Comparison of ENCODE assay signal across 1 cellular context in the genomic region with DNA sequence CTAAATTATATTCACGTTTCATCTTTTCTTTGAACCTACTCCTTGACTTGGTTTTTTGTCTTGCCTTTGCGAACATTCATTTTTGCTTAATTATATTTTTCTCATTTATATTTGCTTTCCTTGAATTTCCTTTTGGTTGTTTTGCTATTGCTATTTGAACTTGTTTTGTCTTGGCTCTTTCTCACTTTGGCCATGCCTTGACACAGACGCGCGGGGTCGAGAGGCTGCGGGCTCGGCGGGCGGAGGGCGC.
A peak's percentile ranks its signal among the peaks of the same experiment; 100 is the strongest.
TF ChIP-seq lines count a peak whose summit lies in the region.

No MANE protein-coding gene starts in this region.

TF ChIP-seq in HEK293, 187 proteins besides CTCF, POLR2A, EP300 and RAD21 (continued from another document):
- TF ChIP-seq, protein P1, sequence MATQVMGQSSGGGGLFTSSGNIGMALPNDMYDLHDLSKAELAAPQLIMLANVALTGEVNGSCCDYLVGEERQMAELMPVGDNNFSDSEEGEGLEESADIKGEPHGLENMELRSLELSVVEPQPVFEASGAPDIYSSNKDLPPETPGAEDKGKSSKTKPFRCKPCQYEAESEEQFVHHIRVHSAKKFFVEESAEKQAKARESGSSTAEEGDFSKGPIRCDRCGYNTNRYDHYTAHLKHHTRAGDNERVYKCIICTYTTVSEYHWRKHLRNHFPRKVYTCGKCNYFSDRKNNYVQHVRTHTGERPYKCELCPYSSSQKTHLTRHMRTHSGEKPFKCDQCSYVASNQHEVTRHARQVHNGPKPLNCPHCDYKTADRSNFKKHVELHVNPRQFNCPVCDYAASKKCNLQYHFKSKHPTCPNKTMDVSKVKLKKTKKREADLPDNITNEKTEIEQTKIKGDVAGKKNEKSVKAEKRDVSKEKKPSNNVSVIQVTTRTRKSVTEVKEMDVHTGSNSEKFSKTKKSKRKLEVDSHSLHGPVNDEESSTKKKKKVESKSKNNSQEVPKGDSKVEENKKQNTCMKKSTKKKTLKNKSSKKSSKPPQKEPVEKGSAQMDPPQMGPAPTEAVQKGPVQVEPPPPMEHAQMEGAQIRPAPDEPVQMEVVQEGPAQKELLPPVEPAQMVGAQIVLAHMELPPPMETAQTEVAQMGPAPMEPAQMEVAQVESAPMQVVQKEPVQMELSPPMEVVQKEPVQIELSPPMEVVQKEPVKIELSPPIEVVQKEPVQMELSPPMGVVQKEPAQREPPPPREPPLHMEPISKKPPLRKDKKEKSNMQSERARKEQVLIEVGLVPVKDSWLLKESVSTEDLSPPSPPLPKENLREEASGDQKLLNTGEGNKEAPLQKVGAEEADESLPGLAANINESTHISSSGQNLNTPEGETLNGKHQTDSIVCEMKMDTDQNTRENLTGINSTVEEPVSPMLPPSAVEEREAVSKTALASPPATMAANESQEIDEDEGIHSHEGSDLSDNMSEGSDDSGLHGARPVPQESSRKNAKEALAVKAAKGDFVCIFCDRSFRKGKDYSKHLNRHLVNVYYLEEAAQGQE (tag by site-specific recombination; IDR thresholded peaks at IDR 0.05): peak; percentile 28; the same call in 1 of the 2 replicates
- TF ChIP-seq ZFP69B (tag by site-specific recombination; IDR thresholded peaks at IDR 0.05) (0 out of 2 replicates have a peak, but pooled peaks have one; percentile 9), ZBTB20 (tag by site-specific recombination; IDR thresholded peaks at IDR 0.05) (peak; percentile 96)
